Comparison of ENCODE assay signal across 16 cellular contexts in genomic region chr5:179526978-179527377, GRCh38. TPM values are rescaled to one million over a fixed set of nuclear protein-coding genes. Genes with fewer than 3 reads are reported as not detected.
A peak's percentile ranks its signal among the peaks of the same experiment; 100 is the strongest.
DNase-seq lines count a peak whose midpoint lies in the region; ATAC-seq and TF ChIP-seq lines count a peak whose summit lies in the region.
"Had no signal": no experiment of that assay in that cellular context is flagged by ENCODE, and none has a peak within 500 bp of the region (broad histone marks: within the 10 kb centered on the region; RNA-seq: fewer than 3 reads in every experiment).

No MANE protein-coding gene starts in this region.

- DNase-seq in A673 (ENCODE audit: low spot score), result peak; percentile 12
- DNase-seq in EH (ENCODE audit: low read depth), result peak; percentile 46
- peak; percentile 39 for DNase-seq in SK-N-MC (ENCODE audit: low read depth, low spot score)
- peak; percentile 22 for DNase-seq in iris pigment epithelial cell (ENCODE audit: low read depth)
- DNase-seq in head of caudate nucleus, result no peak
- no peak for DNase-seq in foreskin fibroblast
- DNase-seq: CD4-positive, alpha-beta memory T cell; EL; HCEC 1CT; HFFc6; KBM-7 had no signal

- H3K4me3 ChIP-seq in A673 (ENCODE audit: low read depth, low read length, poor library complexity, severe bottlenecking) (no peak overlapping the region), SK-N-MC (no peak overlapping the region), foreskin fibroblast (ENCODE audit: low read depth in 1 of 2, low read length in 2 of 2) (no peak overlapping the region)
- H3K4me3 ChIP-seq: BLaER1, GM23338 had no signal

- intact Hi-C loops in A673 (cut with micrococcal nuclease; ENCODE audit: unreplicated experiment), result no loop called here
- intact Hi-C loops in head of caudate nucleus (cut with DNase I), result no loop called here

- TF ChIP-seq CTCF in A673 (conservative IDR thresholded peaks at IDR 0.05; ENCODE audit: low read depth, low read length) (no peak), foreskin fibroblast (IDR thresholded peaks at IDR 0.05; ENCODE audit: low read depth, low read length) (no peak)

- no peaks in the 10 kb centered on the region for H3K27me3 ChIP-seq in A673 (replicated peaks; ENCODE audit: insufficient read depth, low read depth, low read length, poor library complexity)
- H3K27me3 ChIP-seq: BLaER1 had no signal

- ATAC-seq in GM18907 (IDR thresholded peaks at IDR 0.05; ENCODE audit: unreplicated experiment) (no peak), GM18861 (IDR thresholded peaks at IDR 0.05; ENCODE audit: unreplicated experiment) (no peak)
- ATAC-seq: GM23338 had no signal

- no TSS peak for BruUV-seq in A673 (replicated peaks; lab: Mats Ljungman, UMichigan)

- POLR2A ChIA-PET in A673 (lab: Charles Lee; ENCODE audit: low non-redundant PET), result no interaction called here

- no peaks in the 10 kb centered on the region for H3K9me3 ChIP-seq in A673 (ENCODE audit: low read depth, low read length, poor library complexity, severe bottlenecking)
- H3K9me3 ChIP-seq in SK-N-MC (ENCODE audit: low read depth, low read length), result no peaks in the 10 kb centered on the region
- H3K9me3 ChIP-seq: BLaER1 had no signal

- H3K36me3 ChIP-seq in A673 (ENCODE audit: insufficient read depth, low read length, poor library complexity, severe bottlenecking) (no peaks in the 10 kb centered on the region), SK-N-MC (ENCODE audit: insufficient read depth, low read length) (no peaks in the 10 kb centered on the region)
- H3K36me3 ChIP-seq: BLaER1 had no signal

- H3K27ac ChIP-seq in A673 (ENCODE audit: low read depth, low read length, poor library complexity, severe bottlenecking) (no peak overlapping the region), SK-N-MC (no peak overlapping the region)
- H3K27ac ChIP-seq: BLaER1, HL-60 had no signal

- CTCF ChIA-PET in A673 (lab: Charles Lee), result no interaction called here

- no peak overlapping the region for H3K9ac ChIP-seq in SK-N-MC (ENCODE audit: insufficient read length)
- H3K9ac ChIP-seq: BLaER1 had no signal

- no peaks in the 10 kb centered on the region for H3K4me1 ChIP-seq in A673 (ENCODE audit: insufficient read depth, low read length, poor library complexity, severe bottlenecking)

RNA-seq across cellular contexts. Expression of gene RUFY1, which starts 23.4 kb away (rescaled TPM):
- 41.4 and 45.2 TPM in 2 replicates for total RNA-seq in A673 (2021)

Comparison
In these comparisons a context has a peak if more than half of its experiments do, and no peak if none do; other contexts are left out.
1. DNase-seq: peak in A673 (single experiment), EH (single experiment), SK-N-MC (single experiment) and iris pigment epithelial cell (single experiment); none in head of caudate nucleus (0 of 42) and foreskin fibroblast (0 of 2).